Comparison of ENCODE assay signal across 17 cellular contexts in the genomic region with DNA sequence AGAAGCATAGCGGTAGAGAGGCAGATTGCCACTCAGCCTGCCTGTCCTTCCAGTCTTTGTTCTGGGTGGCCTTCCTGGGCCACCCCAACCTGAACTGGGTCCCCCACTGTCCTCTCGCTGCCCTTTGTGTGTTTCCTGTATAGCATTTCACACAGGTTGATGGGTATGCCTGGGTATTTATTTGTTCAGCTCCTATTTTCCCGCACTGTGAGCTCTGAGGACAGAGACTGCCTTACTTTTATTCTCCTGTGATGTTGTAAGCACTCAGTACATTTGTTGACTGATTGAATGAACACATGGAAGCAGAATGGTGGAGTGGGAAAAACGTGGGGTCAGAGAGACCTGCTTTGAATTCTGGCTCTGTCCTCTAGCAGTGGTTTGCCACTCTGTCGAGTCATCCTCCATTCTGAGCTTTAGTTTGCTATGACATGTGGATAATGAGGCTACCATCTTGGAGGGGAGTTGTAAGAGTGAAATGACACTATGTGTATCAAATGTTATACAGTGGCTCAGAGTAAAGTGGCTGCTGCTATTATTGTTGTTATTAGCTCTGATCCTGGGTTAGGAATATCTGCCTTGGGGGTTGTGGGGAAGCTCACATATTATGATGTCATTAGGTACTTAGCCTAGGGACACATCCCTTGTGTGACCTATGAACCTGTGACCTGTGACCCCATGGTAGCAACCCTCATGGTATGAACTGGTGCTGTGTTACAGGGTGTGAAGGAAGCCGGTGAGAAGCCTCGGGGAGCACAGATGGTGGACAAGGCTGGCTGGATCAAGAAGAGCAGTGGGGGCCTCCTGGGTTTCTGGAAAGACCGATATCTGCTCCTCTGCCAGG. TPM values are rescaled to one million over a fixed set of nuclear protein-coding genes. Genes with fewer than 3 reads are reported as not detected.
A peak's percentile ranks its signal among the peaks of the same experiment; 100 is the strongest.
DNase-seq lines count a peak whose midpoint lies in the region; ATAC-seq and TF ChIP-seq lines count a peak whose summit lies in the region.
"Had no signal": no experiment of that assay in that cellular context is flagged by ENCODE, and none has a peak within 500 bp of the region (broad histone marks: within the 10 kb centered on the region; RNA-seq: fewer than 3 reads in every experiment).

No MANE protein-coding gene starts in this region.

- H3K79me1 ChIP-seq in H9 (ENCODE audit: insufficient read depth, low read depth, low read length, poor library complexity, severe bottlenecking) = peaks cover 7% of the 10 kb centered on the region

- no peak overlapping the region for H3K4ac ChIP-seq in H9 (ENCODE audit: low read depth, low read length)

- H3K9ac ChIP-seq in BLaER1 (no peak overlapping the region; the same call in 1 of the 2 replicates), H9 (ENCODE audit: extremely low read depth, insufficient read length, low read length) (no peak overlapping the region)

- peaks cover 19% of the 10 kb centered on the region; the same call in 1 of the 2 replicates for H3K79me2 ChIP-seq in H9 (ENCODE audit: insufficient read depth, low read length)

- no peak overlapping the region for H2BK120ac ChIP-seq in H9 (ENCODE audit: low read depth, low read length, poor library complexity, severe bottlenecking)

- no peak overlapping the region for H3T11ph ChIP-seq in H9 (ENCODE audit: low read length)

- CTCF ChIA-PET in GM10248 (lab: Yijun Ruan, JAX) = interaction anchor here (0.7 to 6.0 kb wide), 6 partner anchors 12 to 206 kb away, joined by 3 to 32 read pairs (median 3); no protein-coding TSS in a partner anchor

- H3K4me3 Mint-ChIP-seq in H9 (no peak overlapping the region), neural crest cell (peak overlapping the region; percentile 28)
- H3K4me3 Mint-ChIP-seq in effector memory CD8-positive, alpha-beta T cell = peak overlapping the region in 1 of 2 donors; percentile 47

- H3K23ac ChIP-seq in H9 (ENCODE audit: insufficient read length, low read depth, low read length) = no peak overlapping the region

- no peaks in the 10 kb centered on the region for H3K23me2 ChIP-seq in H9 (ENCODE audit: insufficient read length, low read depth, low read length, poor library complexity, severe bottlenecking)

- no peak overlapping the region for H2AK5ac ChIP-seq in H9 (ENCODE audit: insufficient read length, low read length)

- H3K27me3 Mint-ChIP-seq in H9 (ENCODE audit: low read depth) = no peaks in the 10 kb centered on the region; the same call in 1 of the 2 replicates
- no peaks in the 10 kb centered on the region for H3K27me3 Mint-ChIP-seq in effector memory CD8-positive, alpha-beta T cell
- H3K27me3 Mint-ChIP-seq in neural crest cell (ENCODE audit: low read depth) = peaks cover 3% of the 10 kb centered on the region

- H3K4me2 ChIP-seq in BLaER1 (peak overlapping the region; percentile 98), H9 (ENCODE audit: insufficient read depth, insufficient read length, low read length) (no peak overlapping the region)

- H3K9me3 ChIP-seq in BLaER1 = no peaks in the 10 kb centered on the region
- H3K9me3 ChIP-seq in H9 (ENCODE audit: control insufficient read depth, low read depth, low read length) = no peaks in the 10 kb centered on the region
- H3K9me3 ChIP-seq: BE2C, lower lobe of right lung had no signal

- no peak overlapping the region for H4K91ac ChIP-seq in H9 (ENCODE audit: insufficient read length, low read depth, low read length)

- no peak overlapping the region for H2BK5ac ChIP-seq in H9 (ENCODE audit: insufficient read length, low read length)

- peaks cover 17 to 38% (median 30%) of the 10 kb centered on the region in 3 experiments; a peak in 6 of 7 replicates for H3K36me3 Mint-ChIP-seq in H9 (ENCODE audit: insufficient read depth in 1 of 3, low read depth in 3 of 3)
- peaks cover 41% of the 10 kb centered on the region for H3K36me3 Mint-ChIP-seq in effector memory CD8-positive, alpha-beta T cell (ENCODE audit: insufficient read depth)
- peaks cover 11% of the 10 kb centered on the region for H3K36me3 Mint-ChIP-seq in neural crest cell (ENCODE audit: low read depth)

- no peak overlapping the region for H4K8ac ChIP-seq in H9 (replicated peaks; ENCODE audit: insufficient read length, low read depth, low read length)

- no peak overlapping the region for H3K14ac ChIP-seq in H9 (ENCODE audit: insufficient read depth, low read length)

- H3K36me3 ChIP-seq in BLaER1 = peaks cover 52% of the 10 kb centered on the region
- H3K36me3 ChIP-seq: BE2C had no signal

- H3K9me3 Mint-ChIP-seq in H9 = no peaks in the 10 kb centered on the region
- H3K9me3 Mint-ChIP-seq in effector memory CD8-positive, alpha-beta T cell = no peaks in the 10 kb centered on the region
- no peaks in the 10 kb centered on the region for H3K9me3 Mint-ChIP-seq in neural crest cell

- H3K27me3 ChIP-seq in BLaER1 (no peaks in the 10 kb centered on the region), H9 (ENCODE audit: insufficient read depth, low read length) (no peaks in the 10 kb centered on the region)
- H3K27me3 ChIP-seq: BE2C had no signal

- H4K20me1 ChIP-seq in BLaER1 (peaks cover 72% of the 10 kb centered on the region), H9 (ENCODE audit: control insufficient read depth, insufficient read depth, insufficient read length) (no peaks in the 10 kb centered on the region)

- H2BK12ac ChIP-seq in H9 (ENCODE audit: insufficient read length, low read depth, low read length) = no peak overlapping the region

- DNase-seq in H9 (no peak), neural crest cell (ENCODE audit: low read depth, low spot score) (no peak), DMS114 treated with DMSO at 0.1 percent for 48 hours (lab: John Stamatoyannopoulos, UW; ENCODE audit: unreplicated experiment) (no peak), GM10248 (ENCODE audit: extremely low spot score) (no peak), D341Med (ENCODE audit: low spot score) (no peak)
- DNase-seq in effector memory CD8-positive, alpha-beta T cell = no peak
- DNase-seq: BE2C; GOT3; lower lobe of right lung; NCI-H2107; NK-92 treated with Interleukin-12 subunit alpha and Interleukin-12 subunit beta, amount 100 ng/mL, for 24 hours; SIG-M5; stimulated activated CD4-positive, alpha-beta T cell treated with anti-CD3 and anti-CD28 coated beads, Interleukin-1b, Interleukin-23, amount 100 ng/mL, for 48 hours; stimulated activated CD8-positive, alpha-beta memory T cell treated with anti-CD3 and anti-CD28 coated beads, Interleukin-4, amount 100 ng/mL, for 48 hours had no signal

- no peak overlapping the region for H2AFZ ChIP-seq in H9 (ENCODE audit: low read length)

- H4K5ac ChIP-seq in H9 (ENCODE audit: insufficient read length, low read depth, low read length) = no peak overlapping the region

- no CpG with 5 or more reads among the region's 8 CpGs for WGBS in H9 (ENCODE audit: extremely low coverage, insufficient read length, low lambda C conversion rate)

- no peak for ATAC-seq in effector memory CD8-positive, alpha-beta T cell (replicated peaks)
- no peak for ATAC-seq in HG03342 (IDR thresholded peaks at IDR 0.05; ENCODE audit: unreplicated experiment)
- ATAC-seq: lower lobe of right lung had no signal

- H3K4me1 ChIP-seq in BLaER1 (peaks cover 70% of the 10 kb centered on the region), H9 (ENCODE audit: insufficient read depth, low read length) (peaks cover 7% of the 10 kb centered on the region)

- no peak overlapping the region for H2BK15ac ChIP-seq in H9 (ENCODE audit: low read depth, low read length)

- POLR2A ChIA-PET in GM10248 (lab: Yijun Ruan, JAX) = interaction anchor here (0.6 kb wide), 1 partner anchor 170 kb away, joined by 3 read pairs; no protein-coding TSS in a partner anchor

- H3K27ac ChIP-seq in BLaER1 (no peak overlapping the region; the same call in none of the 2 replicates), H9 (ENCODE audit: insufficient read length, low read depth, low read length) (no peak overlapping the region)

- TF ChIP-seq CTCF in H9 (conservative IDR thresholded peaks at IDR 0.05) (no peak), neural crest cell (conservative IDR thresholded peaks at IDR 0.05) (no peak), GM10248 (IDR thresholded peaks at IDR 0.05; ENCODE audit: control extremely low read depth, extremely low read depth, low read depth, missing control alignments) (no peak)

- H3K56ac ChIP-seq in H9 (ENCODE audit: insufficient read length, low read depth, low read length) = no peak overlapping the region

- H3K4me1 Mint-ChIP-seq in H9 = peaks cover 51 to 57% of the 10 kb centered on the region in 2 experiments
- H3K4me1 Mint-ChIP-seq in effector memory CD8-positive, alpha-beta T cell (ENCODE audit: low read depth in 2 of 2) = peaks cover 59 to 76% of the 10 kb centered on the region in 2 donors
- peaks cover 47% of the 10 kb centered on the region for H3K4me1 Mint-ChIP-seq in neural crest cell

- no peak overlapping the region for H3K18ac ChIP-seq in H9 (ENCODE audit: insufficient read length, low read depth, low read length)

- no peak overlapping the region for H3K4me3 ChIP-seq in BLaER1
- H3K4me3 ChIP-seq: coronary artery, lower lobe of right lung had no signal

- no peak overlapping the region for H2BK20ac ChIP-seq in H9 (ENCODE audit: low read depth, low read length, poor library complexity, severe bottlenecking)

- H3K27ac Mint-ChIP-seq in H9 (peak overlapping the region; percentile 25 to 74 (median 66); a peak in 6 of 7 replicates), neural crest cell (ENCODE audit: unreplicated experiment) (peak overlapping the region; percentile 0)
- H3K27ac Mint-ChIP-seq in effector memory CD8-positive, alpha-beta T cell = peak overlapping the region; percentile 65 to 87

RNA-seq across cellular contexts. Expression of gene PLEKHO2, which starts 6.4 kb away (rescaled TPM):
- total RNA-seq in H9 (2021) (16.6 and 18.1 TPM in 2 replicates), neural crest cell (18.2 and 18.9 TPM in 2 replicates)

RNA-seq across cellular contexts. Expression of gene PIF1, which starts 22.6 kb away (rescaled TPM):
- total RNA-seq in H9 (2021) (64.0 and 74.4 TPM in 2 replicates), neural crest cell (53.2 and 62.7 TPM in 2 replicates)

Comparison
In these comparisons a context has a peak if more than half of its experiments do, and no peak if none do; other contexts are left out.
1. H3K27ac Mint-ChIP-seq: peak in every context shown above with its lines; median percentile 76 in effector memory CD8-positive, alpha-beta T cell; 66 in H9; 0 in neural crest cell.